19 cellular contexts compared by ENCODE assay signal in the genomic region with DNA sequence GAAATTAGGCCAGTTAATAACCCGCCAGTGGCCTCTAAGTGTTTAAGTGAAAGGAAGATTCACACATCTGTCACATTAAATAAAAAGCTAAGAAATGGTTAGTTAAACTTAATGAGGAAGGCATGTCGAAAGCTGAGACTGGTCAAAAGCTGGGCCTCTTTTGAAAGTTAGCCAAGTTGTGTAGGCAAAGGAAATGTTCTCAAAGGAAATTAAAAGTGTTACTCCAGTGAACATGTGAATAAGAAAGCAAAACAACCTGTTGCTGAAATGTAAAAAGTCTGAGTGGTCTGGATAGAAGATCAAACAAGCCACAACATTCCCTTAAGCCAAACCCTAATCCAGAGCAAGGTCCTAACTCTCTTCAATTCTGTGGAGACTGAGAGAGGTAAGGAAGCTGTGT. TPM values are rescaled to one million over a fixed set of nuclear protein-coding genes. Genes with fewer than 3 reads are reported as not detected.
DNase-seq lines count a peak whose midpoint lies in the region; TF ChIP-seq lines count a peak whose summit lies in the region.
"Had no signal": no experiment of that assay in that cellular context is flagged by ENCODE, and none has a peak within 500 bp of the region (broad histone marks: within the 10 kb centered on the region; RNA-seq: fewer than 3 reads in every experiment).

No MANE protein-coding gene starts in this region.

- no peaks in the 10 kb centered on the region for H4K20me1 ChIP-seq in mammary epithelial cell (ENCODE audit: insufficient read depth, low read length)

- H3K4me3 Mint-ChIP-seq in MCF 10A (ENCODE audit: unreplicated experiment) (no peak overlapping the region), immature natural killer cell (no peak overlapping the region)
- H3K4me3 Mint-ChIP-seq: HFFc6 had no signal

- no peaks in the 10 kb centered on the region for H3K79me2 ChIP-seq in mammary epithelial cell (ENCODE audit: insufficient read depth, low read length)

- no peaks in the 10 kb centered on the region for H3K9me3 ChIP-seq in mammary epithelial cell (replicated peaks; ENCODE audit: insufficient read depth, low read length)
- H3K9me3 ChIP-seq: BE2C had no signal

- H3K4me1 Mint-ChIP-seq in MCF 10A (ENCODE audit: insufficient read depth, unreplicated experiment) (no peaks in the 10 kb centered on the region), immature natural killer cell (no peaks in the 10 kb centered on the region)

- H3K27ac Mint-ChIP-seq in MCF 10A (ENCODE audit: low read depth, unreplicated experiment) (peak overlapping the region; percentile 23), immature natural killer cell (no peak overlapping the region)
- H3K27ac Mint-ChIP-seq: HFFc6 had no signal

- CTCF ChIA-PET in MCF 10A (lab: Yijun Ruan, JAX) (no interaction called here), mammary epithelial cell (lab: Charles Lee; ENCODE audit: low non-redundant PET) (no interaction called here)

- TF ChIP-seq CTCF in MCF 10A (IDR thresholded peaks at IDR 0.05; ENCODE audit: unreplicated experiment) (no peak), mammary epithelial cell (conservative IDR thresholded peaks at IDR 0.05 in 1 of 2, IDR thresholded peaks at IDR 0.05 in 1 of 2; ENCODE audit: extremely low read depth in 1 of 2, insufficient read depth in 1 of 2, low read depth in 1 of 2, low read length in 2 of 2) (no peak)

- DNase-seq in MCF 10A (ENCODE audit: unreplicated experiment) (no peak), mammary epithelial cell (no peak), astrocyte of the hippocampus (ENCODE audit: low read depth, low spot score) (peak; percentile 69), fibroblast of peridontal ligament (ENCODE audit: extremely low read depth) (peak; percentile 16), SIG-M5 treated with dmso at 0.1 percent for 504 hours (lab: John Stamatoyannopoulos, UW; ENCODE audit: unreplicated experiment) (no peak), SKM-1 treated with dmso at 0.1 percent for 144 hours (lab: John Stamatoyannopoulos, UW; ENCODE audit: unreplicated experiment) (no peak), DMS153 (lab: John Stamatoyannopoulos, UW) (no peak), immature natural killer cell (no peak)
- DNase-seq: BE2C, DMS79, H7, HFFc6, MM.1S, NCI-H1048, NCI-H1417 treated with DMSO at 0.1 percent for 48 hours, NCI-H187, SIG-M5 had no signal

- no peaks in the 10 kb centered on the region for H3K4me1 ChIP-seq in mammary epithelial cell (ENCODE audit: insufficient read depth, low read length)
- H3K4me1 ChIP-seq: BE2C had no signal

- no peak overlapping the region for H3K27ac ChIP-seq in mammary epithelial cell (ENCODE audit: insufficient read depth, low read depth, low read length)
- H3K27ac ChIP-seq: 22Rv1 had no signal

- H3K36me3 ChIP-seq in mammary epithelial cell (ENCODE audit: insufficient read depth, low read length): no peaks in the 10 kb centered on the region
- H3K36me3 ChIP-seq: BE2C had no signal

- WGBS in mammary epithelial cell (ENCODE audit: low coverage, missing lambda C conversion rate): 41% methylated on average over 2 of the region's 2 CpGs

- POLR2A ChIA-PET in MCF 10A (lab: Yijun Ruan, JAX): no interaction called here

- H3K4me3 ChIP-seq in mammary epithelial cell (replicated peaks in 1 of 3; ENCODE audit: insufficient read depth in 1 of 3, low read depth in 2 of 3, low read length in 3 of 3): no peak overlapping the region
- H3K4me3 ChIP-seq: K562 had no signal

- no TSS peak for BruUV-seq in MCF 10A (replicated peaks; lab: Mats Ljungman, UMichigan)
- BruUV-seq in mammary epithelial cell (replicated peaks; lab: Mats Ljungman, UMichigan): no TSS peak

- H3K9ac ChIP-seq in mammary epithelial cell (ENCODE audit: insufficient read depth, low read length): no peak overlapping the region

- intact Hi-C loops in MCF 10A (cut with micrococcal nuclease): no loop called here
- intact Hi-C loops in mammary epithelial cell (cut with micrococcal nuclease): no loop called here

- H3K27me3 Mint-ChIP-seq in MCF 10A (ENCODE audit: insufficient read depth, unreplicated experiment) (no peaks in the 10 kb centered on the region), immature natural killer cell (ENCODE audit: low read depth in 3 of 3) (peaks cover 2 to 7% (median 3%) of the 10 kb centered on the region in 3 donors)

- no peaks in the 10 kb centered on the region for H3K36me3 Mint-ChIP-seq in MCF 10A (ENCODE audit: insufficient read depth, unreplicated experiment)
- peaks cover 0 to 5% (median 0%) of the 10 kb centered on the region in 3 donors for H3K36me3 Mint-ChIP-seq in immature natural killer cell

- in situ Hi-C loops in mammary epithelial cell (cut with MboI; ENCODE audit: low sequenced_read_pairs in 2 of 2): no loop called here

- no peak overlapping the region for H3K4me2 ChIP-seq in mammary epithelial cell (ENCODE audit: insufficient read depth, low read depth, low read length)

- H2AFZ ChIP-seq in mammary epithelial cell (ENCODE audit: low read depth, low read length): no peak overlapping the region

- dilution Hi-C loops in mammary epithelial cell (cut with HindIII; ENCODE audit: low sequenced_read_pairs): no loop called here

- no peaks in the 10 kb centered on the region for H3K27me3 ChIP-seq in mammary epithelial cell (ENCODE audit: insufficient read depth, low read length)
- H3K27me3 ChIP-seq: BE2C had no signal

- H3K9me3 Mint-ChIP-seq in MCF 10A (ENCODE audit: unreplicated experiment) (no peaks in the 10 kb centered on the region), immature natural killer cell (no peaks in the 10 kb centered on the region)
- H3K9me3 Mint-ChIP-seq: HFFc6 had no signal

RNA-seq across cellular contexts. Expression of gene MTRF1L, which starts 10.9 kb away (rescaled TPM):
- total RNA-seq in MCF 10A (2022) (25.5 and 30.9 TPM in 2 replicates), mammary epithelial cell (10 to 100 TPM; 15.2 to 27.0 TPM)
- polyA plus RNA-seq in mammary epithelial cell (11.9 TPM), immature natural killer cell (10 to 100 TPM; 10.4 to 17.6 (median 16.4) TPM)
- polyA minus RNA-seq in mammary epithelial cell: 8.2 TPM

RNA-seq across cellular contexts. Expression of gene FBXO5, which starts 30.6 kb away (rescaled TPM):
- total RNA-seq in MCF 10A (2022) (9.5 and 16.4 TPM in 2 replicates), mammary epithelial cell (10 to 100 TPM in 1 of 2 donors, 1 to 10 TPM in 1; 2.2 to 18.9 TPM)
- polyA plus RNA-seq in mammary epithelial cell (14.4 TPM), immature natural killer cell (1 to 10 TPM; 3.4 to 10.0 (median 5.7) TPM)
- polyA minus RNA-seq in mammary epithelial cell: 8.9 TPM

Comparison
In these comparisons a context has a peak if more than half of its experiments do, and no peak if none do; other contexts are left out.
1. DNase-seq: peak in astrocyte of the hippocampus (single experiment) and fibroblast of peridontal ligament (single experiment); none in MCF 10A (single experiment), mammary epithelial cell (single experiment), SIG-M5 treated with dmso at 0.1 percent for 504 hours (single experiment), SKM-1 treated with dmso at 0.1 percent for 144 hours (single experiment), DMS153 (single experiment) and immature natural killer cell (0 of 3).